In genomic region chr7:92740713-92741126, GRCh38 we compare ENCODE assay signal across 11 cellular contexts.
DNase-seq lines count a peak whose midpoint lies in the region; ATAC-seq lines count a peak whose summit lies in the region.
"Had no signal": no experiment of that assay in that cellular context is flagged by ENCODE, and none has a peak within 500 bp of the region (broad histone marks: within the 10 kb centered on the region; RNA-seq: fewer than 3 reads in every experiment).

No MANE protein-coding gene starts in this region.

- 47 to 52% methylated on average over 6 of the region's 6 CpGs for WGBS in GM23248 (ENCODE audit: low coverage in 1 of 2, low lambda C conversion rate in 2 of 2, missing lambda C conversion rate in 2 of 2), 2 experiments

- no peaks in the 10 kb centered on the region for H3K9me3 ChIP-seq in GM23248 (ENCODE audit: low read depth)
- H3K9me3 ChIP-seq: prostate gland had no signal

- H3K27ac ChIP-seq in GM23248 = peak overlapping the region; percentile 68
- H3K27ac ChIP-seq: prostate gland had no signal

- peak overlapping the region; percentile 24 for H3K4me3 ChIP-seq in GM23248
- H3K4me3 ChIP-seq: prostate gland had no signal

- in situ Hi-C loops in GM23248 (cut with MboI) = no loop called here

- ATAC-seq in left ventricle myocardium superior = no peak
- ATAC-seq: activated CD8-positive, alpha-beta memory T cell treated with anti-CD3 and anti-CD28 coated beads, Interleukin-2, amount 10 ng/mL, durations not matched to agents 7 days and 5 days had no signal

- no peaks in the 10 kb centered on the region for H4K20me1 ChIP-seq in GM23248 (ENCODE audit: insufficient read depth)

- peak overlapping the region; percentile 63 for H3K4me2 ChIP-seq in GM23248 (ENCODE audit: unreplicated experiment)

- no peaks in the 10 kb centered on the region for H3K36me3 ChIP-seq in GM23248 (ENCODE audit: low read depth)
- H3K36me3 ChIP-seq: prostate gland had no signal

- no peak overlapping the region for H2AFZ ChIP-seq in GM23248

- no peaks in the 10 kb centered on the region for H3K27me3 ChIP-seq in GM23248 (replicated peaks; ENCODE audit: insufficient read depth)

- no peak overlapping the region; the same call in 1 of the 2 replicates for H3K9ac ChIP-seq in GM23248

- H3F3A ChIP-seq in GM23248 (ENCODE audit: insufficient read depth) = peaks cover 26% of the 10 kb centered on the region

- no peaks in the 10 kb centered on the region for H3K9me2 ChIP-seq in GM23248 (ENCODE audit: insufficient read depth)

- H3K79me2 ChIP-seq in GM23248 (ENCODE audit: insufficient read depth) = peaks cover 96% of the 10 kb centered on the region

- peaks cover 37% of the 10 kb centered on the region for H3K4me1 ChIP-seq in GM23248 (ENCODE audit: insufficient read depth)
- H3K4me1 ChIP-seq: prostate gland had no signal

- DNase-seq in GM23248 (peak; percentile 84), RPMI7951 (ENCODE audit: low read depth) (peak; percentile 75), fibroblast of peridontal ligament (ENCODE audit: extremely low read depth) (peak; percentile 81), renal cortical epithelial cell (ENCODE audit: low read depth) (peak; percentile 98), activated gamma-delta T cell (lab: John Stamatoyannopoulos, UW) (no peak), NCI-H2227 (lab: John Stamatoyannopoulos, UW; ENCODE audit: unreplicated experiment) (no peak), left ventricle myocardium superior (no peak)
- DNase-seq: activated CD8-positive, alpha-beta memory T cell treated with anti-CD3 and anti-CD28 coated beads, Interleukin-2, amount 10 ng/mL, durations not matched to agents 7 days and 5 days; kidney; NCI-H2171 had no signal

- intact Hi-C loops in left ventricle myocardium superior (cut with micrococcal nuclease) = no loop called here

Comparison
In these comparisons a context has a peak if more than half of its experiments do, and no peak if none do; other contexts are left out.
1. DNase-seq: peak in GM23248 (single experiment), RPMI7951 (single experiment), fibroblast of peridontal ligament (single experiment) and renal cortical epithelial cell (single experiment); none in activated gamma-delta T cell (single experiment), NCI-H2227 (single experiment) and left ventricle myocardium superior (single experiment).